Comparison of ENCODE assay signal across 11 cellular contexts in genomic region chr3:41581700-41582099, GRCh38.
DNase-seq lines count a peak whose midpoint lies in the region; ATAC-seq and TF ChIP-seq lines count a peak whose summit lies in the region.
"Had no signal": no experiment of that assay in that cellular context is flagged by ENCODE, and none has a peak within 500 bp of the region (broad histone marks: within the 10 kb centered on the region; RNA-seq: fewer than 3 reads in every experiment).

No MANE protein-coding gene starts in this region.

- H3K4me3 Mint-ChIP-seq in osteocyte (ENCODE audit: unreplicated experiment), result no peak overlapping the region

- TF ChIP-seq CTCF in osteocyte (IDR thresholded peaks at IDR 0.05), result no peak

- no peaks in the 10 kb centered on the region for H3K36me3 Mint-ChIP-seq in osteocyte (ENCODE audit: unreplicated experiment)

- ATAC-seq in GM18519 (IDR thresholded peaks at IDR 0.05; ENCODE audit: low FRiP score, unreplicated experiment) (peak; percentile 81), GM21515 (IDR thresholded peaks at IDR 0.05; ENCODE audit: unreplicated experiment) (peak; percentile 97), HG03108 (IDR thresholded peaks at IDR 0.05; ENCODE audit: unreplicated experiment) (peak; percentile 95)

- H3K27ac Mint-ChIP-seq in osteocyte (ENCODE audit: unreplicated experiment), result no peak overlapping the region

- DNase-seq in SKM-1 (lab: John Stamatoyannopoulos, UW; ENCODE audit: unreplicated experiment), result peak; percentile 73
- no peak for DNase-seq in RKO (ENCODE audit: low spot score)
- DNase-seq in activated naive CD4-positive, alpha-beta T cell (lab: John Stamatoyannopoulos, UW), result no peak
- no peak for DNase-seq in osteocyte (ENCODE audit: extremely low spot score, unreplicated experiment)
- DNase-seq in DMS 273 (lab: John Stamatoyannopoulos, UW; ENCODE audit: unreplicated experiment), result no peak
- DNase-seq: NCI-H1436, occipital lobe, Right ventricle myocardium superior had no signal

- H3K9me3 Mint-ChIP-seq in osteocyte (ENCODE audit: unreplicated experiment), result peaks cover 4% of the 10 kb centered on the region

- H3K4me1 Mint-ChIP-seq in osteocyte (ENCODE audit: unreplicated experiment), result peaks cover 16% of the 10 kb centered on the region

- no peaks in the 10 kb centered on the region for H3K27me3 Mint-ChIP-seq in osteocyte (ENCODE audit: unreplicated experiment)
